In the genomic region with DNA sequence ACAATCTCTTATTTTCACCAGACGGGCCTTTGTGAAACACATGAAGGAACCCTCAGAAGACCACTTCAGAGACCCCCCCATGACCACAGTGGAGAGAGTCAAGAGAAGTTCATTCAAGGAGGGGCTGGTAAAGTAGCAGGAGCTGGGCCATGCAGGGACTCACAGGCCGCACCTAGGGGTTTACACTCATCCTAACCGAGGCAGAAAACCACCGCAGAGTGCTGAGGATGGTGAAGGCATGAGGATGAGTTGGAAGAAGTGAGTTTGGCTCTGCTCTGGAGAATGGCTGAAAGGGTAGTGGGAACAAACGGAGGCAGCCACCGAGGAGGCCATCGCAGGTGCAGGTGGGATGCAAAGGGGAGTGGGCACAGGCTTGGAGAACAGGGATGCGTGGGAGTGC, we compare ENCODE assay signal across 32 cellular contexts.
"Had no signal": no experiment of that assay in that cellular context is flagged by ENCODE, and none has a peak within 500 bp of the region (broad histone marks: within the 10 kb centered on the region; RNA-seq: fewer than 3 reads in every experiment).

No MANE protein-coding gene starts in this region.

- H3K27me3 Mint-ChIP-seq: stimulated activated naive B cell treated with anti-CD40 and anti-IgM and Interleukin-4, amounts not matched to agents 10 μg/mL and 1 μg/mL and 100 μg/mL, for 72 hours had no signal

- H3K36me3 ChIP-seq: left lung, lower lobe of right lung, pancreas, prostate gland, stomach, thyroid gland, transverse colon, upper lobe of right lung, uterus had no signal

- H3K27ac Mint-ChIP-seq: naive thymus-derived CD4-positive, alpha-beta T cell; natural killer cell treated with Interleukin-12 subunit alpha and Interleukin-12 subunit beta and Interleukin-15 and Interleukin-18, amount 100 ng/mL, for 72 hours; stimulated activated naive B cell treated with anti-CD40 and anti-IgM and Interleukin-4, amounts not matched to agents 10 μg/mL and 1 μg/mL and 100 μg/mL, for 72 hours had no signal

- H3K4me3 ChIP-seq: left lung, lower lobe of right lung, mucosa of descending colon, pancreas, prostate gland, skin epidermis, stomach, testis, thyroid gland, transverse colon, upper lobe of right lung, uterus had no signal

- H3K36me3 Mint-ChIP-seq: immature natural killer cell; naive thymus-derived CD4-positive, alpha-beta T cell; natural killer cell treated with Interleukin-12 subunit alpha and Interleukin-12 subunit beta and Interleukin-15 and Interleukin-18, amount 100 ng/mL, for 72 hours; stimulated activated naive B cell treated with anti-CD40 and anti-IgM and Interleukin-4, amounts not matched to agents 10 μg/mL and 1 μg/mL and 100 μg/mL, for 72 hours had no signal

- H3K4me1 ChIP-seq: left lung, lower lobe of right lung, pancreas, prostate gland, stomach, transverse colon, upper lobe of right lung, uterus had no signal

- H3K27ac ChIP-seq: left lung, lower lobe of right lung, pancreas, prostate gland, skin epidermis, stomach, testis, thyroid gland, transverse colon, upper lobe of right lung, uterus had no signal

- H3K4me1 Mint-ChIP-seq: immature natural killer cell; naive thymus-derived CD4-positive, alpha-beta T cell; stimulated activated naive B cell treated with anti-CD40 and anti-IgM and Interleukin-4, amounts not matched to agents 10 μg/mL and 1 μg/mL and 100 μg/mL, for 72 hours had no signal

- H3K9me3 ChIP-seq: lower lobe of right lung, mucosa of descending colon, pancreas, prostate gland, testis, thyroid gland, transverse colon, uterus had no signal

- ATAC-seq: left colon; left lung; lower lobe of right lung; mucosa of descending colon; naive thymus-derived CD4-positive, alpha-beta T cell; natural killer cell treated with Interleukin-12 subunit alpha and Interleukin-12 subunit beta and Interleukin-15 and Interleukin-18, amount 100 ng/mL, for 72 hours; pancreas; right cardiac atrium; sciatic nerve; stimulated activated naive B cell treated with anti-CD40 and anti-IgM and Interleukin-4, amounts not matched to agents 10 μg/mL and 1 μg/mL and 100 μg/mL, for 72 hours; stimulated activated naive CD8-positive, alpha-beta T cell treated with anti-CD3 and anti-CD28 coated beads, Interleukin-15, Interleukin-2, amounts not matched to agents 100 U/mL and 50 U/mL, for 24 hours; upper lobe of right lung had no signal

- DNase-seq: hypothalamus; immature natural killer cell; kidney; left colon; left lung; lower lobe of right lung; mammary epithelial cell; midbrain; mucosa of descending colon; naive thymus-derived CD4-positive, alpha-beta T cell; nucleus accumbens; pancreas; posterior cingulate gyrus; retina; right cardiac atrium; stimulated activated CD4-positive, alpha-beta T cell treated with anti-CD3 and anti-CD28 coated beads, Interleukin-12 subunit alpha, Interleukin-12 subunit beta, amount 100 ng/mL, for 4 hours; stimulated activated CD4-positive, alpha-beta T cell treated with anti-CD3 and anti-CD28 coated beads, Interleukin-15, amount 100 ng/mL, for 24 hours; stimulated activated CD4-positive, alpha-beta T cell treated with anti-CD3 and anti-CD28 coated beads, Interleukin-2, amount 100 ng/mL, for 24 hours; stimulated activated CD4-positive, alpha-beta T cell treated with anti-CD3 and anti-CD28 coated beads, Interleukin-4, amount 100 ng/mL, for 1 hour; stimulated activated naive B cell treated with anti-CD40 and anti-IgM and Interleukin-4, amounts not matched to agents 10 μg/mL and 1 μg/mL and 100 μg/mL, for 72 hours; stimulated activated naive CD8-positive, alpha-beta T cell treated with anti-CD3 and anti-CD28 coated beads, Interleukin-15, Interleukin-2, amounts not matched to agents 100 U/mL and 50 U/mL, for 24 hours; stomach; testis; thyroid gland; transverse colon; upper lobe of right lung; uterus had no signal

- H3K4me3 Mint-ChIP-seq: immature natural killer cell; naive thymus-derived CD4-positive, alpha-beta T cell; natural killer cell treated with Interleukin-12 subunit alpha and Interleukin-12 subunit beta and Interleukin-15 and Interleukin-18, amount 100 ng/mL, for 72 hours; stimulated activated naive B cell treated with anti-CD40 and anti-IgM and Interleukin-4, amounts not matched to agents 10 μg/mL and 1 μg/mL and 100 μg/mL, for 72 hours had no signal

- H3K27me3 ChIP-seq: left lung, pancreas, testis, thyroid gland, transverse colon, upper lobe of right lung, uterus had no signal

- FAIRE-seq: islet of Langerhans, kidney, pancreas had no signal
